Comparison of ENCODE assay signal across 8 cellular contexts in genomic region chr6:5004373-5005037, GRCh38. TPM values are rescaled to one million over a fixed set of nuclear protein-coding genes. Genes with fewer than 3 reads are reported as not detected.
DNase-seq lines count a peak whose midpoint lies in the region; ATAC-seq and TF ChIP-seq lines count a peak whose summit lies in the region.

No MANE protein-coding gene starts in this region.

- intact Hi-C loops in CD4-positive, alpha-beta T cell (cut with DNase I, micrococcal nuclease), result loop anchor here (2.0 to 10.0 kb wide), 6 partner anchors 228 to 1647 kb away; partner anchors contain the start of genes CDYL (in 2 of the 2), ECI2 (in 1 of the 2) and NRN1 (in 1 of the 2)
- intact Hi-C loops in MCF 10A (cut with micrococcal nuclease), result loop anchor here (2.0 kb wide), 1 partner anchor 692 kb away; no protein-coding TSS in a partner anchor

- no peak for TF ChIP-seq CTCF in CD4-positive, alpha-beta T cell (IDR thresholded peaks at IDR 0.05)
- no peak for TF ChIP-seq CTCF in MCF 10A (IDR thresholded peaks at IDR 0.05; ENCODE audit: unreplicated experiment)

- peak overlapping the region; percentile 83 for H3K27ac ChIP-seq in CD4-positive, alpha-beta T cell (ENCODE audit: low read depth, low read length)
- H3K27ac ChIP-seq in HUES64 (ENCODE audit: low read depth, low read length) (peak overlapping the region; percentile 56), muscle layer of duodenum (ENCODE audit: low read length) (peak overlapping the region; percentile 90)

- DNase-seq in CD4-positive, alpha-beta T cell, result no peak
- no peak for DNase-seq in MCF 10A (ENCODE audit: unreplicated experiment)
- no peak for DNase-seq in stimulated activated CD4-positive, alpha-beta T cell treated with anti-CD3 and anti-CD28 coated beads, Interleukin-15, amount 100 ng/mL, for 24 hours

- TSS peak; percentile 45 for BruUV-seq in MCF 10A (replicated peaks; lab: Mats Ljungman, UMichigan)

- CTCF ChIA-PET in CD4-positive, alpha-beta T cell (lab: Charles Lee), result interaction anchor here (0.6 to 1.8 kb wide), 2 partner anchors 26 to 254 kb away, joined by 3 to 6 read pairs; no protein-coding TSS in a partner anchor
- CTCF ChIA-PET in MCF 10A (lab: Yijun Ruan, JAX), result interaction anchor here (0.6 to 1.3 kb wide), 8 partner anchors 9 to 956 kb away, joined by 3 to 5 read pairs (median 4); no protein-coding TSS in a partner anchor

- H3K9ac ChIP-seq in HUES64 (ENCODE audit: low read depth, low read length), result peak overlapping the region; percentile 70

- POLR2A ChIA-PET in CD4-positive, alpha-beta T cell (lab: Charles Lee), result interaction anchor here (1.3 to 1.8 kb wide), 2 partner anchors 22 to 257 kb away, joined by 6 to 8 read pairs; partner anchors contain the start of genes FARS2 and LYRM4
- POLR2A ChIA-PET in MCF 10A (lab: Yijun Ruan, JAX), result interaction anchor here (0.6 to 1.0 kb wide), 2 partner anchors 149 to 689 kb away, joined by 3 read pairs; no protein-coding TSS in a partner anchor

- ATAC-seq in CD4-positive, alpha-beta T cell (ENCODE audit: poor library complexity), result no peak
- ATAC-seq in HG03039 (IDR thresholded peaks at IDR 0.05; ENCODE audit: unreplicated experiment), result no peak
- ATAC-seq in GM18867 (IDR thresholded peaks at IDR 0.05; ENCODE audit: unreplicated experiment), result no peak
- ATAC-seq in HG02642 (IDR thresholded peaks at IDR 0.05; ENCODE audit: poor library complexity, unreplicated experiment), result no peak

- H3K9me3 ChIP-seq in CD4-positive, alpha-beta T cell (ENCODE audit: control insufficient read depth, low read length), result no peaks in the 10 kb centered on the region
- H3K9me3 ChIP-seq in HUES64 (ENCODE audit: insufficient read depth, low read depth, low read length) (no peaks in the 10 kb centered on the region), muscle layer of duodenum (ENCODE audit: control insufficient read depth in 1 of 2, low read length in 2 of 2) (no peaks in the 10 kb centered on the region)

- H3K4me1 ChIP-seq in HUES64 (ENCODE audit: insufficient read depth, low read length) (peaks cover 5% of the 10 kb centered on the region; the same call in 1 of the 2 replicates), muscle layer of duodenum (ENCODE audit: control insufficient read depth in 1 of 2, insufficient read depth in 2 of 2, low read length in 2 of 2) (peaks cover 0 to 5% of the 10 kb centered on the region in 2 donors)

- peak overlapping the region; percentile 91 for H3K27ac Mint-ChIP-seq in CD4-positive, alpha-beta T cell
- H3K27ac Mint-ChIP-seq in MCF 10A (ENCODE audit: low read depth, unreplicated experiment), result peak overlapping the region; percentile 88

- no peaks in the 10 kb centered on the region for H3K9me3 Mint-ChIP-seq in CD4-positive, alpha-beta T cell
- no peaks in the 10 kb centered on the region for H3K9me3 Mint-ChIP-seq in MCF 10A (ENCODE audit: unreplicated experiment)

- peak overlapping the region; percentile 87 for H3K4me3 ChIP-seq in HUES64 (ENCODE audit: low read length)
- H3K4me3 ChIP-seq in muscle layer of duodenum (ENCODE audit: low read depth in 1 of 2, low read length in 2 of 2), result peak overlapping the region; percentile 76 to 90

- H3K36me3 ChIP-seq in HUES64 (ENCODE audit: insufficient read depth, low read length) (peaks cover 12% of the 10 kb centered on the region), muscle layer of duodenum (ENCODE audit: control insufficient read depth in 1 of 2, insufficient read depth in 2 of 2, low read length in 2 of 2) (peaks cover 0 to 14% of the 10 kb centered on the region in 2 donors)

- no peaks in the 10 kb centered on the region for H3K27me3 Mint-ChIP-seq in CD4-positive, alpha-beta T cell
- no peaks in the 10 kb centered on the region for H3K27me3 Mint-ChIP-seq in MCF 10A (ENCODE audit: insufficient read depth, unreplicated experiment)

- H3K36me3 Mint-ChIP-seq in CD4-positive, alpha-beta T cell (ENCODE audit: low read depth), result peaks cover 26% of the 10 kb centered on the region
- H3K36me3 Mint-ChIP-seq in MCF 10A (ENCODE audit: insufficient read depth, unreplicated experiment), result peaks cover 10% of the 10 kb centered on the region

- 60% methylated on average over 12 of the region's 12 CpGs for WGBS in HUES64

- peak overlapping the region; percentile 90 for H3K4me3 Mint-ChIP-seq in CD4-positive, alpha-beta T cell
- H3K4me3 Mint-ChIP-seq in MCF 10A (ENCODE audit: unreplicated experiment), result peak overlapping the region; percentile 92

- H3K4me1 Mint-ChIP-seq in CD4-positive, alpha-beta T cell (ENCODE audit: low read depth), result peaks cover 17% of the 10 kb centered on the region
- H3K4me1 Mint-ChIP-seq in MCF 10A (ENCODE audit: insufficient read depth, unreplicated experiment), result no peaks in the 10 kb centered on the region

- H3K27me3 ChIP-seq in CD4-positive, alpha-beta T cell (ENCODE audit: control insufficient read depth, insufficient read depth, low read length), result no peaks in the 10 kb centered on the region
- H3K27me3 ChIP-seq in HUES64 (ENCODE audit: insufficient read depth, low read length), result no peaks in the 10 kb centered on the region
- no peaks in the 10 kb centered on the region for H3K27me3 ChIP-seq in muscle layer of duodenum (ENCODE audit: low read depth, low read length)

RNA-seq across cellular contexts. Expression of gene RPP40, which starts 0.7 kb away (rescaled TPM):
- under 1 TPM; 0.36 to 0.69 TPM for total RNA-seq in CD4-positive, alpha-beta T cell
- polyA plus RNA-seq in HUES64 (2013, experiment 1 of 2), result 24.0 TPM
- 21.1 TPM for polyA plus RNA-seq in HUES64 (2013, experiment 2 of 2)
- total RNA-seq in MCF 10A (2022), result 22.9 and 34.8 TPM in 2 replicates

Comparison
In these comparisons a context has a peak if more than half of its experiments do, and no peak if none do; other contexts are left out.
1. RNA of gene RPP40, which starts 0.7 kb away (total RNA-seq): 22.9 to 34.8 TPM in MCF 10A; 0.36 to 0.69 TPM in CD4-positive, alpha-beta T cell; every median in the first group is over 10 times any median in the second.
2. Peak in every context shown above with its lines, with median percentiles within 50 percentile points of each other: H3K27ac ChIP-seq.